In the genomic region with DNA sequence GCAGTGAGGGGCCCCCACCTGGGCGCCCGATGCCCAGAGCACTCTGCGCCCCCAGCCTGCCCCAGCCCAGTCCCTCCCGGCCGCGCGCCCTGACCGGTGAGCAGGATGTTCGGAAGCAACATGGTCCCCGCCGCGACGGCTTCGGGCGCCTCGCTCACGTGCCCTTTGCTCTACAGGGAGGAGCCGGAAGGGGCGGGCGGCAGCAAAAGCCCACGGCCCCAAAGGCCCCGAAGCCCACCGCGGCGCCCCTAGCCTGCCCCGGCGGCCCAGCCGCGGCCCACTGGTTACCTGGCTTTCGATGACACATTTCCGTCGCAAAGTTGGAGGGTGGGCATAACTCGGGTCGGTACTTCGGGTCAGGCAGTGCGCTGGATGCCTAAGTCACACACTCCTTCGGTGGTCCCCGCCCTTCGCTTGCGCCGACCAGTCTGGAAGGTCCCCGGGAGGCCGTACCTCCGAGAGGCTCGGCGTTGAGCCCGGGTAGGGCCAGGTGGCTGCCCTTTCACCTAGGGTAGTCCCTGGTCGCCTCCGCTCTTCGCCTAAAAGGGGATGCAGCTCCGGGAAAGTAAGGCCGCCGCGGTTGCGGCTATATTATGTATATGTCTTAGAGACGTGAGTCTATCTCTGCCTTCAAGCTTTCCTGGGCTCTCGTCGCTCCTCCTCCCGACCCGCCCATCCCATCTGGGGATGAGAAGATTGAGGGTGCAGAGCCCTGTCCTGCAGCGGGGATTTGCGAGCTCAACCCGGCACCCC, we compare ENCODE assay signal across 7 cellular contexts.
A peak's percentile ranks its signal among the peaks of the same experiment; 100 is the strongest.
DNase-seq lines count a peak whose midpoint lies in the region; ATAC-seq and TF ChIP-seq lines count a peak whose summit lies in the region.

A gene (minus strand): TSS at position 152 of the 753 bp plus-strand sequence. CDS start 30 bp downstream, at position 122.
A gene with protein sequence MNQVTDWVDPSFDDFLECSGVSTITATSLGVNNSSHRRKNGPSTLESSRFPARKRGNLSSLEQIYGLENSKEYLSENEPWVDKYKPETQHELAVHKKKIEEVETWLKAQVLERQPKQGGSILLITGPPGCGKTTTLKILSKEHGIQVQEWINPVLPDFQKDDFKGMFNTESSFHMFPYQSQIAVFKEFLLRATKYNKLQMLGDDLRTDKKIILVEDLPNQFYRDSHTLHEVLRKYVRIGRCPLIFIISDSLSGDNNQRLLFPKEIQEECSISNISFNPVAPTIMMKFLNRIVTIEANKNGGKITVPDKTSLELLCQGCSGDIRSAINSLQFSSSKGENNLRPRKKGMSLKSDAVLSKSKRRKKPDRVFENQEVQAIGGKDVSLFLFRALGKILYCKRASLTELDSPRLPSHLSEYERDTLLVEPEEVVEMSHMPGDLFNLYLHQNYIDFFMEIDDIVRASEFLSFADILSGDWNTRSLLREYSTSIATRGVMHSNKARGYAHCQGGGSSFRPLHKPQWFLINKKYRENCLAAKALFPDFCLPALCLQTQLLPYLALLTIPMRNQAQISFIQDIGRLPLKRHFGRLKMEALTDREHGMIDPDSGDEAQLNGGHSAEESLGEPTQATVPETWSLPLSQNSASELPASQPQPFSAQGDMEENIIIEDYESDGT (plus strand): TSS at position 450 of the 753 bp plus-strand sequence. CDS start 2,391 bp downstream, outside the sequence.
A gene with protein sequence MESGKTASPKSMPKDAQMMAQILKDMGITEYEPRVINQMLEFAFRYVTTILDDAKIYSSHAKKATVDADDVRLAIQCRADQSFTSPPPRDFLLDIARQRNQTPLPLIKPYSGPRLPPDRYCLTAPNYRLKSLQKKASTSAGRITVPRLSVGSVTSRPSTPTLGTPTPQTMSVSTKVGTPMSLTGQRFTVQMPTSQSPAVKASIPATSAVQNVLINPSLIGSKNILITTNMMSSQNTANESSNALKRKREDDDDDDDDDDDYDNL (minus strand): TSS at position 152 of the 753 bp plus-strand sequence. CDS start 3,783 bp downstream, outside the sequence.

- in situ Hi-C loops in astrocyte of the spinal cord (cut with HindIII; ENCODE audit: low sequenced_read_pairs) = no loop called here

- no peak for TF ChIP-seq CTCF in astrocyte of the spinal cord (IDR thresholded peaks at IDR 0.05; ENCODE audit: low read depth, low read length)
- no peak for TF ChIP-seq CTCF in retinal pigment epithelial cell (conservative IDR thresholded peaks at IDR 0.05; ENCODE audit: low read depth, low read length)

- peak; percentile 81 to 85 for DNase-seq in NCI-H2081 (lab: John Stamatoyannopoulos, UW)
- peak; percentile 93 for DNase-seq in T1000 (lab: John Stamatoyannopoulos, UW)
- peak; percentile 95 for DNase-seq in astrocyte of the spinal cord (ENCODE audit: low read depth, low spot score)
- DNase-seq in hypothalamus (lab: John Stamatoyannopoulos, UW) = peak; percentile 71 to 100 (median 92)
- peak; percentile 61 for DNase-seq in retinal pigment epithelial cell (ENCODE audit: low read depth)

- H3K4me3 ChIP-seq in astrocyte of the spinal cord (ENCODE audit: low read depth, low read length) = peak within 1 kb of the TSS; percentile 92
- H3K4me3 ChIP-seq in retinal pigment epithelial cell (ENCODE audit: low read length) = peak within 1 kb of the TSS; percentile 69

- ATAC-seq in GM18508 (IDR thresholded peaks at IDR 0.05; ENCODE audit: insufficient read depth, unreplicated experiment) (peak; percentile 69), HG03025 (IDR thresholded peaks at IDR 0.05; ENCODE audit: low FRiP score, unreplicated experiment) (peak; percentile 88)

Comparison
In these comparisons a context has a peak if more than half of its experiments do, and no peak if none do; other contexts are left out.
1. Peak in every context shown above with its lines: DNase-seq, ATAC-seq and H3K4me3 ChIP-seq.